10 cellular contexts compared by ENCODE assay signal in the genomic region with DNA sequence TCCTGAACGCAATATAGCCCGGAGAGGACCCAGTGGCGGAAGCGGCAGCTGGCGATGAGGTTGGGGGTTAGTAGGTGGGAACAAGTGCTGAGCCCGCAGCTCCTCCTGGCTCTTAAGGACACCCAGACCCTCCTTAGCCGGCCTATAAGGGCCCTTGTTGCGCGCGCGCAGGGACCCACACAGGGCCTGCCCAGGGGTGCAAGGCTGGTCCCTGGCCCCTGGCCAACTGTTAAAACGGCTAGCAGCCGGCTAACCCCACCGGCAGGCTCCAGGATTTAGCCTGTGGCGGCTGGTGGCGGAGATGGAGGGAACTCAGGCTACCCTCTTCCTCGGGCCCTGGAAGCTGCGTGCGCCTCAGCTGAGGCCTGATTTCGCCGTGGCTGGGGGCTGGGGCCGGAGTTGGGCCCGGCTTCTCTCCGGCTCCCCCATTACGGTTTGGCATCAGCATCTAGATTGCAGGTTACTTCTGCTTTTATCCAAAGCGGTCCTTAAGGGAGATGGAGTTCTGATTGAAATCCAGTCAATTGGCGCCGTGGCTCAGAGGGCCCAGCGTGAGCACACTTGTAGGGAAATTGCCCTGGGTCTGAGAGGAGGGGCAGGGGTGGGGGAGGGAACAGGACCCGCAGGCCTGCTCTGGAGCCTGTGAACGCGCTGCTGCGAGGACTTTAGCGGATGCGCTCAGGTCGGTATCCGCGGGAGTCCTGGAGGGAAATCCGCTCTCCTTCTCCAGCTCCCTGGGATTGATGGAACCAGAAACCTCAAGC. TPM values are rescaled to one million over a fixed set of nuclear protein-coding genes. Genes with fewer than 3 reads are reported as not detected.
A peak's percentile ranks its signal among the peaks of the same experiment; 100 is the strongest.
DNase-seq lines count a peak whose midpoint lies in the region; ATAC-seq, FAIRE-seq and TF ChIP-seq lines count a peak whose summit lies in the region.
"Had no signal": no experiment of that assay in that cellular context is flagged by ENCODE, and none has a peak within 500 bp of the region (broad histone marks: within the 10 kb centered on the region; RNA-seq: fewer than 3 reads in every experiment).

No MANE protein-coding gene starts in this region.

- BruUV-seq in GM12878 (replicated peaks; lab: Mats Ljungman, UMichigan), result no TSS peak

- in situ Hi-C loops in GM12878 (cut with MboI), result loop anchor here (5.0 kb wide), 1 partner anchor 156 kb away; no protein-coding TSS in a partner anchor
- in situ Hi-C loops in GM13977 (cut with MboI; ENCODE audit: low pct_unique_long_range_greater_than_20kb, low sequenced_read_pairs, unreplicated experiment), result no loop called here

- no peaks in the 10 kb centered on the region for H3K9me3 Mint-ChIP-seq in stimulated activated naive CD8-positive, alpha-beta T cell treated with anti-CD3 and anti-CD28 coated beads, Interleukin-15, amount 100 ng/mL, for 72 hours
- H3K9me3 Mint-ChIP-seq: activated T-helper 1 cell treated with anti-CD3 and anti-CD28 coated beads, Interleukin-12 subunit alpha, Interleukin-12 subunit beta, Interleukin-2, Interleukin-4 antibody, amounts not matched to agents 30 ng/mL and 10 ng/mL and 1 ng/mL, durations not matched to agents 14 hours and 24 hours and 36 hours had no signal

- no peaks in the 10 kb centered on the region for H3K79me2 ChIP-seq in GM12878 (ENCODE audit: control insufficient read depth, insufficient read depth, low read length)

- WGBS in GM12878 (ENCODE audit: insufficient coverage, insufficient replicate concordance, low lambda C conversion rate, missing lambda C conversion rate), result 86% methylated on average over 38 of the region's 39 CpGs

- CTCF ChIA-PET in GM12878 (lab: Yijun Ruan, JAX), result interaction anchor here (0.6 to 12.7 kb wide), 14 partner anchors 8 to 153 kb away, joined by 3 to 590 read pairs (median 9); no protein-coding TSS in a partner anchor

- no peak overlapping the region for H3K27ac ChIP-seq in GM12878 (ENCODE audit: control insufficient read depth, insufficient read depth)

- TF ChIP-seq POLR2A in GM12878 (IDR thresholded peaks at IDR 0.05; ENCODE audit: low read depth, low read length), result peak; percentile 17; the same call in 1 of the 2 replicates

- peak overlapping the region; percentile 19 for H3K4me2 ChIP-seq in GM12878 (ENCODE audit: control insufficient read depth, insufficient read depth)

- peak overlapping the region in 1 of 2 donors; percentile 80 for H3K4me3 Mint-ChIP-seq in stimulated activated naive CD8-positive, alpha-beta T cell treated with anti-CD3 and anti-CD28 coated beads, Interleukin-15, amount 100 ng/mL, for 72 hours

- no peaks in the 10 kb centered on the region for H3K27me3 Mint-ChIP-seq in stimulated activated naive CD8-positive, alpha-beta T cell treated with anti-CD3 and anti-CD28 coated beads, Interleukin-15, amount 100 ng/mL, for 72 hours

- H3K27me3 ChIP-seq in GM12878 (replicated peaks in 1 of 2; ENCODE audit: control insufficient read depth in 2 of 2, insufficient read depth in 2 of 2, low read length in 1 of 2), result no peaks in the 10 kb centered on the region

- RAD21 ChIA-PET in GM12878 (lab: Charles Lee; ENCODE audit: unreplicated experiment), result interaction anchor here (0.6 to 6.2 kb wide), 17 partner anchors 19 to 211 kb away, joined by 3 to 266 read pairs (median 7); no protein-coding TSS in a partner anchor

- H3K4me1 ChIP-seq in GM12878 (ENCODE audit: control insufficient read depth, insufficient read depth, low read length) (no peaks in the 10 kb centered on the region), mucosa of descending colon (ENCODE audit: low read depth) (peaks cover 9% of the 10 kb centered on the region)

- ATAC-seq in stimulated activated naive CD8-positive, alpha-beta T cell treated with anti-CD3 and anti-CD28 coated beads, Interleukin-15, amount 100 ng/mL, for 72 hours, result peak; percentile 29
- no peak for ATAC-seq in stimulated activated naive CD8-positive, alpha-beta T cell treated with anti-CD3 and anti-CD28 coated beads, Interleukin-15, Interleukin-2, amounts not matched to agents 100 U/mL and 50 U/mL, for 24 hours
- ATAC-seq in GM12878 (no peak), mucosa of descending colon (peak; percentile 11)

- H3K9ac ChIP-seq in GM12878 (ENCODE audit: control insufficient read depth, insufficient read depth, low read length), result no peak overlapping the region

- peak overlapping the region in 1 of 2 donors; percentile 27 for H3K27ac Mint-ChIP-seq in stimulated activated naive CD8-positive, alpha-beta T cell treated with anti-CD3 and anti-CD28 coated beads, Interleukin-15, amount 100 ng/mL, for 72 hours
- H3K27ac Mint-ChIP-seq: activated T-helper 1 cell treated with anti-CD3 and anti-CD28 coated beads, Interleukin-12 subunit alpha, Interleukin-12 subunit beta, Interleukin-2, Interleukin-4 antibody, amounts not matched to agents 30 ng/mL and 10 ng/mL and 1 ng/mL, durations not matched to agents 14 hours and 24 hours and 36 hours; progenitor cell of endocrine pancreas had no signal

- no peaks in the 10 kb centered on the region for H4K20me1 ChIP-seq in GM12878 (ENCODE audit: control insufficient read depth, insufficient read depth)

- no peak for TF ChIP-seq RAD21 in GM12878 (IDR thresholded peaks at IDR 0.05; ENCODE audit: insufficient read depth, low read depth, low read length)

- H3K9me3 ChIP-seq in GM12878 (replicated peaks; ENCODE audit: control insufficient read depth, insufficient read depth, low read length) (no peaks in the 10 kb centered on the region), mucosa of descending colon (no peaks in the 10 kb centered on the region)

- TF ChIP-seq CTCF in GM12878 (IDR thresholded peaks at IDR 0.05 in 2 of 3, conservative IDR thresholded peaks at IDR 0.05 in 1 of 3; ENCODE audit: control insufficient read depth in 2 of 3, extremely low read depth in 1 of 3, insufficient read depth in 1 of 3, low read depth in 3 of 3, low read length in 3 of 3) (no peak), mucosa of descending colon (IDR thresholded peaks at IDR 0.05) (no peak), GM13977 (IDR thresholded peaks at IDR 0.05; ENCODE audit: extremely low read depth, insufficient read depth, missing control alignments) (no peak), foreskin fibroblast (IDR thresholded peaks at IDR 0.05; ENCODE audit: low read depth, low read length) (no peak)

- no peaks in the 10 kb centered on the region for H3K36me3 ChIP-seq in GM12878 (ENCODE audit: control insufficient read depth in 2 of 2, insufficient read depth in 2 of 2, low read length in 1 of 2)
- H3K36me3 ChIP-seq in mucosa of descending colon (ENCODE audit: low read depth), result no peaks in the 10 kb centered on the region

- DNase-seq in stimulated activated naive CD8-positive, alpha-beta T cell treated with anti-CD3 and anti-CD28 coated beads, Interleukin-15, amount 100 ng/mL, for 72 hours, result no peak
- no peak for DNase-seq in stimulated activated naive CD8-positive, alpha-beta T cell treated with anti-CD3 and anti-CD28 coated beads, Interleukin-15, Interleukin-2, amounts not matched to agents 100 U/mL and 50 U/mL, for 24 hours
- DNase-seq in GM12878 (ENCODE audit: low read depth, low spot score), result no peak
- DNase-seq in mucosa of descending colon, result no peak
- no peak for DNase-seq in SKM-1 treated with dmso at 0.1 percent for 144 hours (lab: John Stamatoyannopoulos, UW; ENCODE audit: unreplicated experiment)
- no peak for DNase-seq in GM13977 (ENCODE audit: low spot score)
- DNase-seq in foreskin fibroblast, result no peak
- no peak for DNase-seq in SW 1271 (lab: John Stamatoyannopoulos, UW)

- POLR2A ChIA-PET in GM12878 (lab: Charles Lee), result interaction anchor here (0.5 to 3.6 kb wide), 4 partner anchors 12 to 116 kb away, joined by 4 to 46 read pairs (median 20); no protein-coding TSS in a partner anchor

- intact Hi-C loops in GM12878 (cut with micrococcal nuclease; ENCODE audit: unreplicated experiment) (loop anchor here (5.0 kb wide), 2 partner anchors 54 to 156 kb away; no protein-coding TSS in a partner anchor), mucosa of descending colon (cut with DNase I, micrococcal nuclease) (no loop called here)

- H2AFZ ChIP-seq in GM12878 (ENCODE audit: control insufficient read depth, low read depth, low read length), result peak overlapping the region; percentile 0; the same call in 1 of the 2 replicates

- FAIRE-seq in GM12878 (lab: Jason Lieb, UNC), result no peak

- H3K4me1 Mint-ChIP-seq in stimulated activated naive CD8-positive, alpha-beta T cell treated with anti-CD3 and anti-CD28 coated beads, Interleukin-15, amount 100 ng/mL, for 72 hours, result peaks cover 52% of the 10 kb centered on the region

- SMC1A ChIA-PET in GM12878 (lab: Charles Lee; ENCODE audit: uncharacterized antibody, unreplicated experiment), result interaction anchor here (1.1 to 13.3 kb wide), 17 partner anchors 9 to 154 kb away, joined by 3 to 346 read pairs (median 11); partner anchors contain the start of gene CCDC167

- H3K4me3 ChIP-seq in GM12878, result peak overlapping the region; percentile 21; the same call in 1 of the 2 replicates
- H3K4me3 ChIP-seq in mucosa of descending colon, result no peak overlapping the region
- peak overlapping the region in 1 of 2 donors; percentile 2 for H3K4me3 ChIP-seq in foreskin fibroblast (ENCODE audit: low read depth in 1 of 2, low read length in 2 of 2)

- no peak for TF ChIP-seq EP300 in GM12878 (IDR thresholded peaks at IDR 0.05; ENCODE audit: borderline replicate concordance in 1 of 2, control insufficient read depth in 1 of 2, low read depth in 2 of 2, low read length in 2 of 2)

TF ChIP-seq in GM12878, 131 proteins besides CTCF, POLR2A, EP300 and RAD21 (continues in another document):
- no peak for TF ChIP-seq MYC (IDR thresholded peaks at IDR 0.05; ENCODE audit: insufficient read depth, insufficient read length, insufficient replicate concordance, low read length, severe bottlenecking)

RNA-seq across cellular contexts. Expression of gene CCDC167, which starts 37.0 kb away (rescaled TPM):
- 8.5 and 9.7 TPM in 2 replicates for total RNA-seq in GM12878 (2013; cell fraction: nucleolus; rRNA removed)
- total RNA-seq in GM12878 (2014; rRNA removed), result 92.6 and 102 TPM in 2 replicates
- 103 and 110 TPM in 2 replicates for total RNA-seq in GM12878 (2014; rRNA removed; fragmentation: Illumina TruSeq; extraction: Trizol)
- 70.8 and 74.9 TPM in 2 replicates for total RNA-seq in GM12878 (2021)
- polyA plus RNA-seq in GM12878 (2011; ENCODE audit: low read depth), result 76.2 TPM
- 84.1 and 109 TPM in 2 replicates for polyA plus RNA-seq in GM12878 (2011; rRNA removed)
- polyA plus RNA-seq in GM12878 (2011; cell fraction: cytosol; rRNA removed), result 165 and 304 TPM in 2 replicates
- polyA plus RNA-seq in GM12878 (2011; cell fraction: nucleus; rRNA removed), result 77.8 and 96.7 TPM in 2 replicates
- 92.0 and 93.8 TPM in 2 replicates for polyA plus RNA-seq in GM12878 (2012)
- polyA plus RNA-seq in GM12878 (2014; fragmentation: Illumina TruSeq; extraction: Trizol), result 133 and 200 TPM in 2 replicates
- 100 to 1,000 TPM; 323 to 380 TPM for polyA plus RNA-seq in GM12878 (2014; fragmentation: Nextera tagmentation; extraction: Ambion mirVana)
- 99.5 and 99.6 TPM in 2 replicates for polyA plus RNA-seq in GM12878 (2014; rRNA removed)
- polyA plus RNA-seq in GM12878 (2016; fragmentation: Nextera tagmentation; extraction: Ambion mirVana), result 100 to 1,000 TPM; 165 to 180 TPM
- polyA minus RNA-seq in GM12878 (2011; rRNA and poly(A)+ RNA removed), result 31.0 and 53.2 TPM in 2 replicates
- polyA minus RNA-seq in GM12878 (2011; cell fraction: cytosol; rRNA and poly(A)+ RNA removed), result 21.2 and 21.5 TPM in 2 replicates
- 7.5 and 13.0 TPM in 2 replicates for polyA minus RNA-seq in GM12878 (2011; cell fraction: nucleus; rRNA and poly(A)+ RNA removed)
- total RNA-seq in mucosa of descending colon, result 10 to 100 TPM in 2 of 3 donors, 1 to 10 TPM in 1; 5.4 to 13.4 (median 12.1) TPM

Comparison
In these comparisons a context has a peak if more than half of its experiments do, and no peak if none do; other contexts are left out.
1. ATAC-seq: peak in stimulated activated naive CD8-positive, alpha-beta T cell treated with anti-CD3 and anti-CD28 coated beads, Interleukin-15, amount 100 ng/mL, for 72 hours (single experiment) and mucosa of descending colon (single experiment); none in stimulated activated naive CD8-positive, alpha-beta T cell treated with anti-CD3 and anti-CD28 coated beads, Interleukin-15, Interleukin-2, amounts not matched to agents 100 U/mL and 50 U/mL, for 24 hours (single experiment) and GM12878 (single experiment).